29 cellular contexts compared by ENCODE assay signal in the genomic region with DNA sequence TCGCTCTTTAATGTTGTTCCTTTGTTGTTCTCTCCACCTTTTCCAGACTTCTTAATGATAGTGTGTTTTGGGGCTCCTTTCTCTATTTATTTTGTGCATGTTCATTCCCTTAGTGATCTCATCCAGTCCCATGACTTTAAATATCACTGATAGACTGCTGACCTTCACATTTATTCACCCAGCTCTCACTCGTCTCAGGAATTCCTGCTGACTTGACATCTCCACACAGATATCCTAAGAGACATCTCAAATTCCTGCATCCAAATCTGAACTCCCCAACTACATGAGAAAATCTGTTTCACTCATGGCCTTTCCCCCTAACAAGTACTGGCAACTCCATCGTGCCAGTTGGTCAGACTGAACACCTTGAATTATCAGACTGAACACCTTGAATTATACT.
"Had no signal": no experiment of that assay in that cellular context is flagged by ENCODE, and none has a peak within 500 bp of the region (broad histone marks: within the 10 kb centered on the region; RNA-seq: fewer than 3 reads in every experiment).

No MANE protein-coding gene starts in this region.

- H3K27ac Mint-ChIP-seq: activated CD8-positive, alpha-beta T cell treated with anti-CD3 and anti-CD28 coated beads, Interleukin-2, amount 10 ng/mL, durations not matched to agents 7 days and 5 days; activated naive CD4-positive, alpha-beta T cell treated with anti-CD3 and anti-CD28 coated beads, Interleukin-2, amount 50 U/mL, for 72 hours; activated naive CD8-positive, alpha-beta T cell treated with anti-CD3 and anti-CD28 coated beads, Interleukin-2, amount 50 U/mL, for 24 hours; brain had no signal

- H3K27me3 ChIP-seq: ascending aorta had no signal

- H3K4me1 ChIP-seq: ascending aorta had no signal

- H3K36me3 ChIP-seq: ascending aorta had no signal

- H3K9ac ChIP-seq: SK-N-SH had no signal

- H3K9me3 ChIP-seq: ascending aorta, SK-N-SH had no signal

- DNase-seq: activated CD4-positive, alpha-beta T cell treated with anti-CD3 and anti-CD28 coated beads for 48 hours; activated CD4-positive, alpha-beta T cell treated with anti-CD3 and anti-CD28 coated beads, Interleukin-2, amount 50 U/mL, for 4 hours; activated CD4-positive, CD25-positive, alpha-beta regulatory T cell treated with anti-CD3 and anti-CD28 coated beads, Interleukin-2, amount 50 U/mL, for 72 hours; activated CD8-positive, alpha-beta memory T cell treated with anti-CD3 and anti-CD28 coated beads, Interleukin-2, amount 50 U/mL, for 48 hours; activated CD8-positive, alpha-beta T cell treated with anti-CD3 and anti-CD28 coated beads, Interleukin-2, amount 10 ng/mL, durations not matched to agents 7 days and 5 days; activated effector memory CD4-positive, alpha-beta T cell treated with Interleukin-2 at 50 U/mL for 16 hours; activated naive CD4-positive, alpha-beta T cell; activated naive CD8-positive, alpha-beta T cell treated with anti-CD3 and anti-CD28 coated beads, Interleukin-2, amount 50 U/mL, for 24 hours; activated T-cell treated with anti-CD3 and anti-CD28 coated beads, Interleukin-2, amount 50 U/mL, for 1 hour; amniotic stem cell; cerebellar nuclear complex; Kasumi-1; KBM-7; NCI-H1417; NCI-H1930; NCI-H2171; NCI-H2227 treated with DMSO at 0.1 percent for 48 hours; NCI-H446 treated with DMSO at 0.1 percent for 48 hours; NCI-H524 treated with DMSO at 0.1 percent for 48 hours; NCI-H774; OCI-M1; RPMI8226; SK-N-SH; T-helper 1 cell had no signal

- H3K9me3 Mint-ChIP-seq: activated naive CD8-positive, alpha-beta T cell treated with anti-CD3 and anti-CD28 coated beads, Interleukin-2, amount 50 U/mL, for 24 hours; brain had no signal

- H3K4me2 ChIP-seq: SK-N-SH had no signal

- H3K4me1 Mint-ChIP-seq: activated naive CD8-positive, alpha-beta T cell treated with anti-CD3 and anti-CD28 coated beads, Interleukin-2, amount 50 U/mL, for 24 hours had no signal

- H3K4me3 Mint-ChIP-seq: activated CD8-positive, alpha-beta T cell treated with anti-CD3 and anti-CD28 coated beads, Interleukin-2, amount 10 ng/mL, durations not matched to agents 7 days and 5 days; activated naive CD8-positive, alpha-beta T cell treated with anti-CD3 and anti-CD28 coated beads, Interleukin-2, amount 50 U/mL, for 24 hours; brain had no signal

- ATAC-seq: activated CD8-positive, alpha-beta T cell treated with anti-CD3 and anti-CD28 coated beads, Interleukin-2, amount 10 ng/mL, durations not matched to agents 7 days and 5 days; activated naive CD4-positive, alpha-beta T cell treated with anti-CD3 and anti-CD28 coated beads, Interleukin-2, amount 50 U/mL, for 72 hours; activated naive CD8-positive, alpha-beta T cell treated with anti-CD3 and anti-CD28 coated beads, Interleukin-2, amount 50 U/mL, for 24 hours; Panc1; Right ventricle myocardium inferior had no signal

- H3K4me3 ChIP-seq: ascending aorta had no signal

- H3K36me3 Mint-ChIP-seq: activated naive CD4-positive, alpha-beta T cell treated with anti-CD3 and anti-CD28 coated beads, Interleukin-2, amount 50 U/mL, for 72 hours had no signal

- H3K27ac ChIP-seq: ascending aorta had no signal

- H3K27me3 Mint-ChIP-seq: activated naive CD8-positive, alpha-beta T cell treated with anti-CD3 and anti-CD28 coated beads, Interleukin-2, amount 50 U/mL, for 24 hours; brain had no signal
